Comparison of ENCODE assay signal across 9 cellular contexts in genomic region chr17:7839199-7839889, GRCh38. TPM values are rescaled to one million over a fixed set of nuclear protein-coding genes. Genes with fewer than 3 reads are reported as not detected.
DNase-seq lines count a peak whose midpoint lies in the region; ATAC-seq, FAIRE-seq and TF ChIP-seq lines count a peak whose summit lies in the region.
"Had no signal": no experiment of that assay in that cellular context is flagged by ENCODE, and none has a peak within 500 bp of the region (broad histone marks: within the 10 kb centered on the region; RNA-seq: fewer than 3 reads in every experiment).

No MANE protein-coding gene starts in this region.

- WGBS in H1 (ENCODE audit: extremely low coverage in 1 of 2, insufficient coverage in 1 of 2, insufficient read length in 1 of 2, insufficient replicate concordance in 2 of 2, low coverage in 1 of 2, low lambda C conversion rate in 2 of 2, missing lambda C conversion rate in 1 of 2), 2 experiments, result 78% methylated on average over 6 of the region's 6 CpGs; no CpG with 5 or more reads in 1 of the 2 experiments

- no peak overlapping the region for H3K23ac ChIP-seq in H1 (ENCODE audit: insufficient read length)

- no peaks in the 10 kb centered on the region for H3K36me3 ChIP-seq in CD4-positive, alpha-beta memory T cell (ENCODE audit: insufficient read depth, low read length)
- H3K36me3 ChIP-seq in OCI-LY3 (replicated peaks; ENCODE audit: low read depth, low read length) (no peaks in the 10 kb centered on the region), H1 (ENCODE audit: control insufficient read depth in 2 of 4, insufficient read depth in 4 of 4, low read length in 3 of 4) (no peaks in the 10 kb centered on the region), neutrophil (peaks cover 45% of the 10 kb centered on the region)
- H3K36me3 ChIP-seq: SJSA1 had no signal

- H3K36me3 Mint-ChIP-seq in CD4-positive, alpha-beta memory T cell, result peaks cover 0 to 51% of the 10 kb centered on the region in 2 donors

- H3K4me3 Mint-ChIP-seq in CD4-positive, alpha-beta memory T cell, result peak overlapping the region in 6 of 8 donors; percentile 37 to 90 (median 58)

- H3K9ac ChIP-seq in OCI-LY3 (ENCODE audit: low read length), result peak overlapping the region; percentile 30; the same call in 1 of the 2 replicates
- H3K9ac ChIP-seq in H1 (replicated peaks in 1 of 4; ENCODE audit: extremely low read depth in 1 of 4, low read depth in 3 of 4, low read length in 3 of 4), result no peak overlapping the region; a peak in 1 of 7 replicates

- 0 out of 2 replicates have a peak overlapping the region, but pooled peaks have one; percentile 60 for H2AK5ac ChIP-seq in H1 (ENCODE audit: low read depth, low read length)

- no peaks in the 10 kb centered on the region for H3K9me3 ChIP-seq in CD4-positive, alpha-beta memory T cell (ENCODE audit: control insufficient read depth in 1 of 2, low read length in 2 of 2)
- H3K9me3 ChIP-seq in OCI-LY3 (ENCODE audit: insufficient read depth, low read length) (no peaks in the 10 kb centered on the region), H1 (ENCODE audit: insufficient read depth in 2 of 2, low read depth in 1 of 2, low read length in 1 of 2) (no peaks in the 10 kb centered on the region), neutrophil (no peaks in the 10 kb centered on the region)
- H3K9me3 ChIP-seq: SJSA1 had no signal

- peaks cover 50% of the 10 kb centered on the region for H3K23me2 ChIP-seq in H1 (ENCODE audit: low read depth, low read length)

- H3K79me2 ChIP-seq in OCI-LY3 (ENCODE audit: low read length) (peaks cover 73% of the 10 kb centered on the region), H1 (ENCODE audit: control insufficient read depth in 1 of 2, insufficient read depth in 2 of 2, low read length in 2 of 2) (no peaks in the 10 kb centered on the region)

- H3K4me1 ChIP-seq in CD4-positive, alpha-beta memory T cell (ENCODE audit: insufficient read depth, low read length), result peaks cover 55% of the 10 kb centered on the region
- H3K4me1 ChIP-seq in OCI-LY3 (ENCODE audit: low read length), result peaks cover 39% of the 10 kb centered on the region
- H3K4me1 ChIP-seq in H1 (replicated peaks in 1 of 4; ENCODE audit: control insufficient read depth in 3 of 4, insufficient read depth in 4 of 4, low read length in 3 of 4), result peaks cover 10 to 31% (median 19%) of the 10 kb centered on the region in 4 experiments
- peaks cover 55 to 56% of the 10 kb centered on the region in 2 experiments for H3K4me1 ChIP-seq in neutrophil (ENCODE audit: control insufficient read depth in 1 of 2, insufficient read depth in 1 of 2, low read depth in 1 of 2, low read length in 1 of 2)

- ATAC-seq in HG02981 (IDR thresholded peaks at IDR 0.05; ENCODE audit: unreplicated experiment), result no peak

- peak overlapping the region; percentile 43 to 100 (median 100) for H3K27ac Mint-ChIP-seq in CD4-positive, alpha-beta memory T cell

- H3K27me3 Mint-ChIP-seq in CD4-positive, alpha-beta memory T cell, result peaks cover 0 to 3% of the 10 kb centered on the region in 2 donors

- POLR2A ChIA-PET in CD4-positive, alpha-beta memory T cell (lab: Charles Lee; ENCODE audit: partially characterized antibody), result interaction anchor here (4.5 to 9.0 kb wide), 2 partner anchors 8 to 18 kb away, joined by 45 to 238 read pairs; partner anchors contain the start of genes CYB5D1, NAA38 and TMEM88
- POLR2A ChIA-PET in H1 (lab: Charles Lee; ENCODE audit: partially characterized antibody), result interaction anchor here (0.8 to 5.2 kb wide), 3 partner anchors 10 to 17 kb away, joined by 3 to 34 read pairs (median 24); partner anchors contain the start of genes NAA38 and TMEM88

- no peak for TF ChIP-seq RAD21 in H1 (IDR thresholded peaks at IDR 0.05 in 1 of 2, conservative IDR thresholded peaks at IDR 0.05 in 1 of 2; ENCODE audit: low read depth in 2 of 2, low read length in 2 of 2)

- peaks cover 43 to 94% (median 59%) of the 10 kb centered on the region in 4 donors for H3K4me1 Mint-ChIP-seq in CD4-positive, alpha-beta memory T cell

- H4K91ac ChIP-seq in H1 (replicated peaks; ENCODE audit: insufficient read length, low read length), result no peak overlapping the region

- DNase-seq in CD4-positive, alpha-beta memory T cell, result peak in 1 of 5 donors; percentile 47
- DNase-seq in H1 (ENCODE audit: low read depth in 1 of 2, low spot score in 2 of 2), result no peak
- DNase-seq in dedifferentiated amniotic fluid mesenchymal stem cell (ENCODE audit: extremely low spot score), result no peak
- DNase-seq in stimulated activated CD4-positive, alpha-beta T cell treated with anti-CD3 and anti-CD28 coated beads, Interleukin-4, amount 100 ng/mL, for 4 hours, result no peak
- DNase-seq in COR-L47 (lab: John Stamatoyannopoulos, UW), result no peak

- no peak overlapping the region for H2BK5ac ChIP-seq in H1 (ENCODE audit: low read depth, low read length)

- TF ChIP-seq EP300 in H1 (IDR thresholded peaks at IDR 0.05; ENCODE audit: borderline replicate concordance in 1 of 2, low read depth in 2 of 2, low read length in 2 of 2), result no peak

- H3K79me1 ChIP-seq in H1 (ENCODE audit: low read depth, low read length), result no peaks in the 10 kb centered on the region

- no peak for TF ChIP-seq POLR2A in H1 (IDR thresholded peaks at IDR 0.05; ENCODE audit: control extremely low read depth in 1 of 2, low read depth in 2 of 2, low read length in 2 of 2)

- H3K4me2 ChIP-seq in OCI-LY3 (ENCODE audit: low read length) (peak overlapping the region; percentile 51; the same call in 1 of the 2 replicates), H1 (ENCODE audit: insufficient read depth in 1 of 2, low read depth in 2 of 2, low read length in 2 of 2) (peak overlapping the region in 1 of 2 experiments; percentile 84; a peak in 1 of 4 replicates)

- peaks cover 24% of the 10 kb centered on the region for H4K20me1 ChIP-seq in OCI-LY3 (ENCODE audit: insufficient read depth, low read length)
- H4K20me1 ChIP-seq in H1 (replicated peaks in 1 of 2; ENCODE audit: control insufficient read depth in 1 of 2, insufficient read depth in 2 of 2, low read length in 2 of 2), result peaks cover 4 to 34% of the 10 kb centered on the region in 2 experiments

- H4K5ac ChIP-seq in H1 (ENCODE audit: insufficient read length, low read depth, low read length), result no peak overlapping the region

- H3K14ac ChIP-seq in H1 (ENCODE audit: insufficient read length), result no peak overlapping the region

- CTCF ChIA-PET in CD4-positive, alpha-beta memory T cell (lab: Charles Lee; ENCODE audit: partially characterized antibody), result interaction anchor here (1.0 to 1.3 kb wide), 2 partner anchors 12 to 18 kb away, joined by 3 read pairs; partner anchors contain the start of gene NAA38
- CTCF ChIA-PET in H1 (lab: Charles Lee; ENCODE audit: partially characterized antibody), result interaction anchor here (0.6 to 5.0 kb wide), 7 partner anchors 11 to 220 kb away, joined by 3 to 25 read pairs (median 4); partner anchors contain the start of genes CYB5D1 and NAA38

- no peak overlapping the region for H3K4ac ChIP-seq in H1 (replicated peaks; ENCODE audit: insufficient read length, low read depth, low read length)

- no peak overlapping the region for H3K56ac ChIP-seq in H1 (replicated peaks; ENCODE audit: insufficient read length, low read depth, low read length)

- peak overlapping the region; percentile 99 for H3K27ac ChIP-seq in CD4-positive, alpha-beta memory T cell (ENCODE audit: low read depth, low read length)
- H3K27ac ChIP-seq in OCI-LY3 (ENCODE audit: low read length) (peak overlapping the region; percentile 52), H1 (ENCODE audit: low read depth, low read length) (no peak overlapping the region), neutrophil (peak overlapping the region; percentile 97)
- H3K27ac ChIP-seq: SJSA1 had no signal

- no peaks in the 10 kb centered on the region for H3K27me3 ChIP-seq in CD4-positive, alpha-beta memory T cell (ENCODE audit: insufficient read depth, low read length)
- H3K27me3 ChIP-seq in OCI-LY3 (ENCODE audit: low read depth, low read length) (no peaks in the 10 kb centered on the region), H1 (replicated peaks in 1 of 4; ENCODE audit: control insufficient read depth in 3 of 4, extremely low read depth in 1 of 4, insufficient read depth in 3 of 4, low read length in 3 of 4) (peaks cover 18 to 50% (median 43%) of the 10 kb centered on the region in 4 experiments), neutrophil (no peaks in the 10 kb centered on the region)
- H3K27me3 ChIP-seq: SJSA1 had no signal

- peak overlapping the region; percentile 82; the same call in 1 of the 2 replicates for H2BK12ac ChIP-seq in H1 (ENCODE audit: low read depth, low read length)

- FAIRE-seq in H1 (lab: Jason Lieb, UNC), result no peak

- H3K9me3 Mint-ChIP-seq in CD4-positive, alpha-beta memory T cell, result peaks cover 0 to 3% (median 0%) of the 10 kb centered on the region in 8 donors

- intact Hi-C loops in CD4-positive, alpha-beta memory T cell (cut with micrococcal nuclease), result no loop called here

- H2BK15ac ChIP-seq in H1 (ENCODE audit: low read length), result no peak overlapping the region

- H4K8ac ChIP-seq in H1 (ENCODE audit: extremely low read depth, insufficient read depth, low read length), result no peak overlapping the region

- peak overlapping the region; percentile 71; the same call in 1 of the 2 replicates for H3K18ac ChIP-seq in H1 (ENCODE audit: extremely low read depth, low read length)

- H2BK20ac ChIP-seq in H1 (ENCODE audit: low read length), result no peak overlapping the region

- H2AFZ ChIP-seq in OCI-LY3 (ENCODE audit: low read depth, low read length) (no peak overlapping the region), H1 (ENCODE audit: low read length) (no peak overlapping the region)

- no peak overlapping the region for H2BK120ac ChIP-seq in H1 (replicated peaks; ENCODE audit: low read depth, low read length)

- no peak for TF ChIP-seq CTCF in OCI-LY3 (IDR thresholded peaks at IDR 0.05; ENCODE audit: low read depth, low read length)
- TF ChIP-seq CTCF in H1 (IDR thresholded peaks at IDR 0.05; ENCODE audit: control extremely low read depth in 1 of 3, insufficient read depth in 1 of 3, low read depth in 1 of 3, low read length in 3 of 3), result no peak
- peak; percentile 27 for TF ChIP-seq CTCF in neutrophil (IDR thresholded peaks at IDR 0.05)

- H3K4me3 ChIP-seq in CD4-positive, alpha-beta memory T cell (ENCODE audit: low read length in 2 of 2), result no peak overlapping the region
- H3K4me3 ChIP-seq in OCI-LY3 (ENCODE audit: low read length), result peak overlapping the region; percentile 51; the same call in 1 of the 2 replicates
- H3K4me3 ChIP-seq in H1 (ENCODE audit: extremely low read depth in 1 of 4, insufficient read depth in 2 of 4, low read depth in 3 of 4, low read length in 4 of 4), result no peak overlapping the region; a peak in 1 of 8 replicates
- H3K4me3 ChIP-seq in neutrophil (ENCODE audit: low read depth in 1 of 2, low read length in 1 of 2), result peak overlapping the region; percentile 93 to 98
- H3K4me3 ChIP-seq: SJSA1 had no signal

RNA-seq across cellular contexts. Expression of gene KDM6B, which starts 5.3 kb away (rescaled TPM):
- 100 to 1,000 TPM; 119 to 129 TPM for total RNA-seq in CD4-positive, alpha-beta memory T cell
- 1 to 10 TPM in 1 of 2 donors, not detected in 1; 1.7 TPM for polyA plus RNA-seq in CD4-positive, alpha-beta memory T cell
- 3.4 and 3.7 TPM in 2 replicates for total RNA-seq in H1 (2021; fragmentation: NEBNext Ultra II Directional; extraction: Animal tissue kit (Norgen Biotek cat#: 25700))
- 0.48 and 0.80 TPM in 2 replicates for polyA plus RNA-seq in H1 (2011; rRNA removed)
- polyA plus RNA-seq in H1 (2011; cell fraction: cytosol; rRNA removed), result 0.39 TPM
- polyA plus RNA-seq in H1 (2011; cell fraction: nucleus; rRNA removed), result 2.0 TPM
- 3.7 to 5.8 TPM (median 5.1 TPM) in 4 replicates for polyA plus RNA-seq in H1 (2012, experiment 1 of 2)
- polyA plus RNA-seq in H1 (2012, experiment 2 of 2), result 3.0 TPM
- polyA plus RNA-seq in H1 (2013, experiment 1 of 2), result 1.2 TPM
- 1.2 TPM for polyA plus RNA-seq in H1 (2013, experiment 2 of 2)
- polyA minus RNA-seq in H1 (2011; rRNA and poly(A)+ RNA removed), result 1.8 and 2.0 TPM in 2 replicates
- polyA minus RNA-seq in H1 (2011; cell fraction: cytosol; rRNA and poly(A)+ RNA removed), result 2.1 TPM
- 8.7 TPM for polyA minus RNA-seq in H1 (2011; cell fraction: nucleus; rRNA and poly(A)+ RNA removed)

RNA-seq across cellular contexts. Expression of gene TMEM88, which starts 15.5 kb away (rescaled TPM):
- total RNA-seq in CD4-positive, alpha-beta memory T cell, result 1 to 10 TPM; 6.2 to 7.9 TPM
- not detected for polyA plus RNA-seq in CD4-positive, alpha-beta memory T cell
- total RNA-seq in H1 (2021; fragmentation: NEBNext Ultra II Directional; extraction: Animal tissue kit (Norgen Biotek cat#: 25700)), result 0.69 TPM in 1 of 2 replicates, not detected in the other
- polyA plus RNA-seq in H1 (2011; rRNA removed), result 8.8 and 11.6 TPM in 2 replicates
- polyA plus RNA-seq in H1 (2011; cell fraction: cytosol; rRNA removed), result 4.2 TPM
- polyA plus RNA-seq in H1 (2011; cell fraction: nucleus; rRNA removed), result 6.0 TPM
- 2.9 to 6.2 TPM (median 4.0 TPM) in 4 replicates for polyA plus RNA-seq in H1 (2012, experiment 1 of 2)
- 5.3 TPM for polyA plus RNA-seq in H1 (2012, experiment 2 of 2)
- 1.1 TPM for polyA plus RNA-seq in H1 (2013, experiment 1 of 2)
- 1.3 TPM for polyA plus RNA-seq in H1 (2013, experiment 2 of 2)
- polyA minus RNA-seq in H1 (2011; rRNA and poly(A)+ RNA removed), result 0.37 and 0.91 TPM in 2 replicates
- not detected for polyA minus RNA-seq in H1 (2011; cell fraction: cytosol; rRNA and poly(A)+ RNA removed)
- 2.1 TPM for polyA minus RNA-seq in H1 (2011; cell fraction: nucleus; rRNA and poly(A)+ RNA removed)
- total RNA-seq: SJSA1 had no signal

RNA-seq across cellular contexts. Expression of gene NAA38, which starts 18.0 kb away (rescaled TPM):
- 10 to 100 TPM; 23.1 to 25.8 TPM for total RNA-seq in CD4-positive, alpha-beta memory T cell
- polyA plus RNA-seq in CD4-positive, alpha-beta memory T cell, result 100 to 1,000 TPM; 139 to 149 TPM
- total RNA-seq in H1 (2021; fragmentation: NEBNext Ultra II Directional; extraction: Animal tissue kit (Norgen Biotek cat#: 25700)), result 27.0 and 30.2 TPM in 2 replicates
- 109 and 116 TPM in 2 replicates for polyA plus RNA-seq in H1 (2011; rRNA removed)
- polyA plus RNA-seq in H1 (2011; cell fraction: cytosol; rRNA removed), result 69.8 TPM
- polyA plus RNA-seq in H1 (2011; cell fraction: nucleus; rRNA removed), result 69.1 TPM
- polyA plus RNA-seq in H1 (2012, experiment 1 of 2), result 37.0 to 54.9 TPM (median 48.8 TPM) in 4 replicates
- polyA plus RNA-seq in H1 (2012, experiment 2 of 2), result 49.4 TPM
- polyA plus RNA-seq in H1 (2013, experiment 1 of 2), result 62.5 TPM
- 54.4 TPM for polyA plus RNA-seq in H1 (2013, experiment 2 of 2)
- polyA minus RNA-seq in H1 (2011; rRNA and poly(A)+ RNA removed), result 5.6 and 11.4 TPM in 2 replicates
- 93.6 TPM for polyA minus RNA-seq in H1 (2011; cell fraction: cytosol; rRNA and poly(A)+ RNA removed)
- 26.3 TPM for polyA minus RNA-seq in H1 (2011; cell fraction: nucleus; rRNA and poly(A)+ RNA removed)

RNA-seq across cellular contexts. Expression of gene CYB5D1, which starts 18.5 kb away (rescaled TPM):
- 10 to 100 TPM in 1 of 2 experiments, 1 to 10 TPM in 1; 8.7 to 11.4 TPM for total RNA-seq in CD4-positive, alpha-beta memory T cell
- 1 to 10 TPM; 5.1 to 5.2 TPM for polyA plus RNA-seq in CD4-positive, alpha-beta memory T cell
- total RNA-seq in H1 (2021; fragmentation: NEBNext Ultra II Directional; extraction: Animal tissue kit (Norgen Biotek cat#: 25700)), result 15.5 and 18.0 TPM in 2 replicates
- polyA plus RNA-seq in H1 (2011; rRNA removed), result 11.0 and 13.5 TPM in 2 replicates
- 14.5 TPM for polyA plus RNA-seq in H1 (2011; cell fraction: cytosol; rRNA removed)
- 11.9 TPM for polyA plus RNA-seq in H1 (2011; cell fraction: nucleus; rRNA removed)
- 13.6 to 15.2 TPM (median 14.3 TPM) in 4 replicates for polyA plus RNA-seq in H1 (2012, experiment 1 of 2)
- 1.9 TPM for polyA plus RNA-seq in H1 (2012, experiment 2 of 2)
- polyA plus RNA-seq in H1 (2013, experiment 1 of 2), result 9.2 TPM
- 10.4 TPM for polyA plus RNA-seq in H1 (2013, experiment 2 of 2)
- 10.8 and 16.3 TPM in 2 replicates for polyA minus RNA-seq in H1 (2011; rRNA and poly(A)+ RNA removed)
- polyA minus RNA-seq in H1 (2011; cell fraction: cytosol; rRNA and poly(A)+ RNA removed), result 5.7 TPM
- 10.8 TPM for polyA minus RNA-seq in H1 (2011; cell fraction: nucleus; rRNA and poly(A)+ RNA removed)

RNA-seq across cellular contexts. Expression of gene CHD3, which starts 49.2 kb away (rescaled TPM):
- 100 to 1,000 TPM; 274 to 287 TPM for total RNA-seq in CD4-positive, alpha-beta memory T cell
- 10 to 100 TPM in 1 of 2 donors, under 1 TPM in 1; 0.84 to 24.4 TPM for polyA plus RNA-seq in CD4-positive, alpha-beta memory T cell
- total RNA-seq in H1 (2021; fragmentation: NEBNext Ultra II Directional; extraction: Animal tissue kit (Norgen Biotek cat#: 25700)), result 12.9 and 14.2 TPM in 2 replicates
- polyA plus RNA-seq in H1 (2011; rRNA removed), result 12.3 and 18.3 TPM in 2 replicates
- 12.4 TPM for polyA plus RNA-seq in H1 (2011; cell fraction: cytosol; rRNA removed)
- polyA plus RNA-seq in H1 (2011; cell fraction: nucleus; rRNA removed), result 45.8 TPM
- 20.4 to 31.7 TPM (median 27.8 TPM) in 4 replicates for polyA plus RNA-seq in H1 (2012, experiment 1 of 2)
- polyA plus RNA-seq in H1 (2012, experiment 2 of 2), result 4.9 TPM
- 12.0 TPM for polyA plus RNA-seq in H1 (2013, experiment 1 of 2)
- 11.8 TPM for polyA plus RNA-seq in H1 (2013, experiment 2 of 2)
- polyA minus RNA-seq in H1 (2011; rRNA and poly(A)+ RNA removed), result 17.4 and 27.2 TPM in 2 replicates
- polyA minus RNA-seq in H1 (2011; cell fraction: cytosol; rRNA and poly(A)+ RNA removed), result 16.4 TPM
- polyA minus RNA-seq in H1 (2011; cell fraction: nucleus; rRNA and poly(A)+ RNA removed), result 16.2 TPM

Comparison
In these comparisons a context has a peak if more than half of its experiments do, and no peak if none do; other contexts are left out.
1. H3K4me3 ChIP-seq: peak in OCI-LY3 (single experiment) and neutrophil (2 of 2); none in CD4-positive, alpha-beta memory T cell (0 of 2) and H1 (0 of 4).
2. RNA of gene KDM6B, which starts 5.3 kb away (total RNA-seq): 119 to 129 TPM in CD4-positive, alpha-beta memory T cell; 3.4 to 3.7 TPM in H1; every median in the first group is over 10 times any median in the second.